Comparison of ENCODE assay signal across 4 cellular contexts in genomic region chr4:184276346-184276745, GRCh38. TPM values are rescaled to one million over a fixed set of nuclear protein-coding genes. Genes with fewer than 3 reads are reported as not detected.
"Had no signal": no experiment of that assay in that cellular context is flagged by ENCODE, and none has a peak within 500 bp of the region (broad histone marks: within the 10 kb centered on the region; RNA-seq: fewer than 3 reads in every experiment).

No MANE protein-coding gene starts in this region.

RNA-seq across cellular contexts. Expression of gene ENPP6, which starts 58.7 kb away (rescaled TPM):
- total RNA-seq: bronchial epithelial cell, endothelial cell of umbilical vein, fibroblast of villous mesenchyme, T-cell had no signal
- polyA plus RNA-seq: endothelial cell of umbilical vein had no signal
